Comparison of ENCODE assay signal across 20 cellular contexts in genomic region chr2:129791651-129792050, GRCh38.
"Had no signal": no experiment of that assay in that cellular context is flagged by ENCODE, and none has a peak within 500 bp of the region (broad histone marks: within the 10 kb centered on the region; RNA-seq: fewer than 3 reads in every experiment).

No MANE protein-coding gene starts in this region.

- H3K27ac ChIP-seq: RWPE1 had no signal

- DNase-seq: KBM-7, MV-4-11, NCI-H1048, NCI-H1105 treated with DMSO at 0.1 percent for 48 hours, NCI-H1417 treated with DMSO at 0.1 percent for 48 hours, NCI-H146, NCI-H1694 treated with DMSO at 0.1 percent for 48 hours, NCI-H1930, NCI-H2081, NCI-H2107, NCI-H226, NCI-H446, NCI-H510A, NCI-H524 treated with DMSO at 0.1 percent for 48 hours, NCI-H69, NCI-H774, SIG-M5, SK-N-SH, SW 1271 had no signal

- H3K9me3 ChIP-seq: SK-N-SH had no signal
